Comparison of ENCODE assay signal across 24 cellular contexts in the genomic region with DNA sequence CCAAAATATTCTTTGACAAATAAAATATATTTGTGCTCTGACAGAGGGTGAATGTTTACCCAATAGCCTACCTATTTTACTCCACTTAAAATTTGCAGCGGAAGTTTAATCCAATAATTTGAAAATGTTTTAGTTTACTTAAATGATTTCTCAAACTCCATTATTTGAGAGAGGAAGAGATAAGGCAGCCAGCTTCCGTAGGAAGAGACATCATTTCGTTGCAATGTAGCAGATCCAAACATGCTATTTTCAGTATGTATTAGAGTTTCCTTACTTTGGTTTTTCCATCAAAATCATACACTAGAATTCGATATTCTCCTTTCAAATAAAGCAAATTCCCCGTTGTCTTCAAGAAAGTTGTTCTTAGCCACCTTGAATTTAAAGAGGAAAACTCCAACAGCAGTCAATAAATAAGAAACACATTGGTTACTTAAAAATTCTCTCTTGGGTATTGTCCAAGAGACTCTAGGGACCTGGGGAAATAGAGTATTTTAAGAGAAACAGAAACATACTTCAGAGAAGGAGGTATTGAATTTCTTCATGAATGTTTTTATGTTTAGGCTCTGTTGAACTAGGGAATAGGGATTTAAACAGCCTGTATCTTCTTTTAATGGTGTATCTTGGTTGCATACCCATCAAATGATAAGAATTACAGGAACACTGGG.
A peak's percentile ranks its signal among the peaks of the same experiment; 100 is the strongest.
DNase-seq lines count a peak whose midpoint lies in the region; ATAC-seq, FAIRE-seq and TF ChIP-seq lines count a peak whose summit lies in the region.
"Had no signal": no experiment of that assay in that cellular context is flagged by ENCODE, and none has a peak within 500 bp of the region (broad histone marks: within the 10 kb centered on the region; RNA-seq: fewer than 3 reads in every experiment).

No MANE protein-coding gene starts in this region.

- H3K4me3 ChIP-seq in BLaER1 (no peak overlapping the region), HUES64 (ENCODE audit: low read length) (no peak overlapping the region), GM12878 (no peak overlapping the region)
- H3K4me3 ChIP-seq: GM23248, K562, SJSA1 had no signal

- no peak overlapping the region for H3K9ac ChIP-seq in BLaER1
- H3K9ac ChIP-seq in HUES64 (ENCODE audit: low read depth, low read length), result no peak overlapping the region
- H3K9ac ChIP-seq in GM12878 (ENCODE audit: control insufficient read depth, insufficient read depth, low read length), result no peak overlapping the region
- H3K9ac ChIP-seq: GM23248 had no signal

- H3K4me2 ChIP-seq in BLaER1 (0 out of 2 replicates have a peak overlapping the region, but pooled peaks have one; percentile 0), GM12878 (ENCODE audit: control insufficient read depth, insufficient read depth) (no peak overlapping the region)

- no peak overlapping the region for H3K27ac ChIP-seq in BLaER1
- peak overlapping the region; percentile 43; the same call in 1 of the 2 replicates for H3K27ac ChIP-seq in HUES64 (ENCODE audit: low read depth, low read length)
- no peak overlapping the region for H3K27ac ChIP-seq in GM12878 (ENCODE audit: control insufficient read depth, insufficient read depth)
- H3K27ac ChIP-seq: GM23248, SJSA1 had no signal

- H3K9me3 ChIP-seq in BLaER1, result no peaks in the 10 kb centered on the region
- no peaks in the 10 kb centered on the region for H3K9me3 ChIP-seq in HUES64 (ENCODE audit: insufficient read depth, low read depth, low read length)
- H3K9me3 ChIP-seq in GM12878 (replicated peaks; ENCODE audit: control insufficient read depth, insufficient read depth, low read length), result no peaks in the 10 kb centered on the region
- H3K9me3 ChIP-seq: BE2C, Caco-2, SJSA1 had no signal

- no peak for TF ChIP-seq RAD21 in GM12878 (IDR thresholded peaks at IDR 0.05; ENCODE audit: insufficient read depth, low read depth, low read length)

- FAIRE-seq in GM12878 (lab: Jason Lieb, UNC), result no peak
- FAIRE-seq: A204.1, GM19239, K562 had no signal

- no peaks in the 10 kb centered on the region for H3K79me2 ChIP-seq in GM12878 (ENCODE audit: control insufficient read depth, insufficient read depth, low read length)

- no peak for TF ChIP-seq POLR2A in GM12878 (IDR thresholded peaks at IDR 0.05; ENCODE audit: low read depth, low read length)

- POLR2A ChIA-PET in GM12878 (lab: Charles Lee), result no interaction called here

- H4K20me1 ChIP-seq in BLaER1 (no peaks in the 10 kb centered on the region), GM12878 (ENCODE audit: control insufficient read depth, insufficient read depth) (no peaks in the 10 kb centered on the region)

- 94% methylated on average over 4 of the region's 5 CpGs for WGBS in HUES64
- 33% methylated on average over 5 of the region's 5 CpGs for WGBS in GM12878 (ENCODE audit: insufficient coverage, insufficient replicate concordance, low lambda C conversion rate, missing lambda C conversion rate)

- H3K4me1 ChIP-seq in BLaER1 (peaks cover 27% of the 10 kb centered on the region), HUES64 (ENCODE audit: insufficient read depth, low read length) (peaks cover 46% of the 10 kb centered on the region), GM12878 (ENCODE audit: control insufficient read depth, insufficient read depth, low read length) (no peaks in the 10 kb centered on the region)
- H3K4me1 ChIP-seq: Caco-2, SJSA1 had no signal

- RAD21 ChIA-PET in GM12878 (lab: Charles Lee; ENCODE audit: unreplicated experiment), result no interaction called here

- H2AFZ ChIP-seq in GM12878 (ENCODE audit: control insufficient read depth, low read depth, low read length), result no peak overlapping the region
- H2AFZ ChIP-seq: GM23248 had no signal

- H3K27me3 ChIP-seq in BLaER1 (no peaks in the 10 kb centered on the region), HUES64 (ENCODE audit: insufficient read depth, low read length) (no peaks in the 10 kb centered on the region), GM12878 (replicated peaks in 1 of 2; ENCODE audit: control insufficient read depth in 2 of 2, insufficient read depth in 2 of 2, low read length in 1 of 2) (no peaks in the 10 kb centered on the region)
- H3K27me3 ChIP-seq: BE2C, SJSA1 had no signal

- ATAC-seq in GM12878 (no peak), GM18858 (IDR thresholded peaks at IDR 0.05; ENCODE audit: unreplicated experiment) (no peak)
- ATAC-seq: HCT116, K562, Panc1 had no signal

- no peak for TF ChIP-seq EP300 in GM12878 (IDR thresholded peaks at IDR 0.05; ENCODE audit: borderline replicate concordance in 1 of 2, control insufficient read depth in 1 of 2, low read depth in 2 of 2, low read length in 2 of 2)

- SMC1A ChIA-PET in GM12878 (lab: Charles Lee; ENCODE audit: uncharacterized antibody, unreplicated experiment), result interaction anchor here (0.8 kb wide), 1 partner anchor 572 kb away, joined by 3 read pairs; no protein-coding TSS in a partner anchor

- intact Hi-C loops in GM12878 (cut with micrococcal nuclease; ENCODE audit: unreplicated experiment), result no loop called here

- in situ Hi-C loops in GM12878 (cut with MboI), result no loop called here

- TF ChIP-seq CTCF in GM12878 (IDR thresholded peaks at IDR 0.05 in 2 of 3, conservative IDR thresholded peaks at IDR 0.05 in 1 of 3; ENCODE audit: control insufficient read depth in 2 of 3, extremely low read depth in 1 of 3, insufficient read depth in 1 of 3, low read depth in 3 of 3, low read length in 3 of 3), result no peak

- H3K36me3 ChIP-seq in BLaER1 (no peaks in the 10 kb centered on the region), HUES64 (ENCODE audit: insufficient read depth, low read length) (no peaks in the 10 kb centered on the region), GM12878 (ENCODE audit: control insufficient read depth in 2 of 2, insufficient read depth in 2 of 2, low read length in 1 of 2) (no peaks in the 10 kb centered on the region)
- H3K36me3 ChIP-seq: BE2C, SJSA1 had no signal

- DNase-seq in GM12878 (ENCODE audit: low read depth, low spot score) (no peak), lung microvascular endothelial cell (ENCODE audit: low read depth in 2 of 2) (peak; percentile 74), NOMO-1 (lab: John Stamatoyannopoulos, UW; ENCODE audit: unreplicated experiment in 2 of 2) (no peak), NCI-H1417 (lab: John Stamatoyannopoulos, UW) (no peak), activated gamma-delta T cell treated with Interleukin-2 at 50 U/mL for 16 hours (no peak)
- DNase-seq: BE2C; Caco-2; CD4-positive, alpha-beta T cell; GF-D8; GM23248; NCI-H1105 treated with DMSO at 0.1 percent for 48 hours; NCI-H1694 treated with DMSO at 0.1 percent for 48 hours; NCI-H2107; NCI-H226; NCI-H524 had no signal

- CTCF ChIA-PET in GM12878 (lab: Yijun Ruan, JAX), result no interaction called here

- BruUV-seq in GM12878 (replicated peaks; lab: Mats Ljungman, UMichigan), result no TSS peak

TF ChIP-seq in GM12878, 131 proteins besides CTCF, POLR2A, EP300 and RAD21:
- peak; percentile 32; the same call in 1 of the 2 replicates for TF ChIP-seq BMI1 (IDR thresholded peaks at IDR 0.05; ENCODE audit: borderline replicate concordance)
- TF ChIP-seq, protein P1, sequence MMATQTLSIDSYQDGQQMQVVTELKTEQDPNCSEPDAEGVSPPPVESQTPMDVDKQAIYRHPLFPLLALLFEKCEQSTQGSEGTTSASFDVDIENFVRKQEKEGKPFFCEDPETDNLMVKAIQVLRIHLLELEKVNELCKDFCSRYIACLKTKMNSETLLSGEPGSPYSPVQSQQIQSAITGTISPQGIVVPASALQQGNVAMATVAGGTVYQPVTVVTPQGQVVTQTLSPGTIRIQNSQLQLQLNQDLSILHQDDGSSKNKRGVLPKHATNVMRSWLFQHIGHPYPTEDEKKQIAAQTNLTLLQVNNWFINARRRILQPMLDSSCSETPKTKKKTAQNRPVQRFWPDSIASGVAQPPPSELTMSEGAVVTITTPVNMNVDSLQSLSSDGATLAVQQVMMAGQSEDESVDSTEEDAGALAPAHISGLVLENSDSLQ (IDR thresholded peaks at IDR 0.05), result no peak

Comparison
In these comparisons a context has a peak if more than half of its experiments do, and no peak if none do; other contexts are left out.
1. DNase-seq: peak in lung microvascular endothelial cell (2 of 2); none in GM12878 (single experiment), NOMO-1 (0 of 2), NCI-H1417 (0 of 3) and activated gamma-delta T cell treated with Interleukin-2 at 50 U/mL for 16 hours (single experiment).